In genomic region chr16:30354423-30355143, GRCh38 we compare ENCODE assay signal across 1 cellular context.
TF ChIP-seq lines count a peak whose summit lies in the region.

No MANE protein-coding gene starts in this region.

TF ChIP-seq in GM23338, 12 proteins besides CTCF, POLR2A, EP300 and RAD21 (continued from another document):
- TF ChIP-seq, protein P1, sequence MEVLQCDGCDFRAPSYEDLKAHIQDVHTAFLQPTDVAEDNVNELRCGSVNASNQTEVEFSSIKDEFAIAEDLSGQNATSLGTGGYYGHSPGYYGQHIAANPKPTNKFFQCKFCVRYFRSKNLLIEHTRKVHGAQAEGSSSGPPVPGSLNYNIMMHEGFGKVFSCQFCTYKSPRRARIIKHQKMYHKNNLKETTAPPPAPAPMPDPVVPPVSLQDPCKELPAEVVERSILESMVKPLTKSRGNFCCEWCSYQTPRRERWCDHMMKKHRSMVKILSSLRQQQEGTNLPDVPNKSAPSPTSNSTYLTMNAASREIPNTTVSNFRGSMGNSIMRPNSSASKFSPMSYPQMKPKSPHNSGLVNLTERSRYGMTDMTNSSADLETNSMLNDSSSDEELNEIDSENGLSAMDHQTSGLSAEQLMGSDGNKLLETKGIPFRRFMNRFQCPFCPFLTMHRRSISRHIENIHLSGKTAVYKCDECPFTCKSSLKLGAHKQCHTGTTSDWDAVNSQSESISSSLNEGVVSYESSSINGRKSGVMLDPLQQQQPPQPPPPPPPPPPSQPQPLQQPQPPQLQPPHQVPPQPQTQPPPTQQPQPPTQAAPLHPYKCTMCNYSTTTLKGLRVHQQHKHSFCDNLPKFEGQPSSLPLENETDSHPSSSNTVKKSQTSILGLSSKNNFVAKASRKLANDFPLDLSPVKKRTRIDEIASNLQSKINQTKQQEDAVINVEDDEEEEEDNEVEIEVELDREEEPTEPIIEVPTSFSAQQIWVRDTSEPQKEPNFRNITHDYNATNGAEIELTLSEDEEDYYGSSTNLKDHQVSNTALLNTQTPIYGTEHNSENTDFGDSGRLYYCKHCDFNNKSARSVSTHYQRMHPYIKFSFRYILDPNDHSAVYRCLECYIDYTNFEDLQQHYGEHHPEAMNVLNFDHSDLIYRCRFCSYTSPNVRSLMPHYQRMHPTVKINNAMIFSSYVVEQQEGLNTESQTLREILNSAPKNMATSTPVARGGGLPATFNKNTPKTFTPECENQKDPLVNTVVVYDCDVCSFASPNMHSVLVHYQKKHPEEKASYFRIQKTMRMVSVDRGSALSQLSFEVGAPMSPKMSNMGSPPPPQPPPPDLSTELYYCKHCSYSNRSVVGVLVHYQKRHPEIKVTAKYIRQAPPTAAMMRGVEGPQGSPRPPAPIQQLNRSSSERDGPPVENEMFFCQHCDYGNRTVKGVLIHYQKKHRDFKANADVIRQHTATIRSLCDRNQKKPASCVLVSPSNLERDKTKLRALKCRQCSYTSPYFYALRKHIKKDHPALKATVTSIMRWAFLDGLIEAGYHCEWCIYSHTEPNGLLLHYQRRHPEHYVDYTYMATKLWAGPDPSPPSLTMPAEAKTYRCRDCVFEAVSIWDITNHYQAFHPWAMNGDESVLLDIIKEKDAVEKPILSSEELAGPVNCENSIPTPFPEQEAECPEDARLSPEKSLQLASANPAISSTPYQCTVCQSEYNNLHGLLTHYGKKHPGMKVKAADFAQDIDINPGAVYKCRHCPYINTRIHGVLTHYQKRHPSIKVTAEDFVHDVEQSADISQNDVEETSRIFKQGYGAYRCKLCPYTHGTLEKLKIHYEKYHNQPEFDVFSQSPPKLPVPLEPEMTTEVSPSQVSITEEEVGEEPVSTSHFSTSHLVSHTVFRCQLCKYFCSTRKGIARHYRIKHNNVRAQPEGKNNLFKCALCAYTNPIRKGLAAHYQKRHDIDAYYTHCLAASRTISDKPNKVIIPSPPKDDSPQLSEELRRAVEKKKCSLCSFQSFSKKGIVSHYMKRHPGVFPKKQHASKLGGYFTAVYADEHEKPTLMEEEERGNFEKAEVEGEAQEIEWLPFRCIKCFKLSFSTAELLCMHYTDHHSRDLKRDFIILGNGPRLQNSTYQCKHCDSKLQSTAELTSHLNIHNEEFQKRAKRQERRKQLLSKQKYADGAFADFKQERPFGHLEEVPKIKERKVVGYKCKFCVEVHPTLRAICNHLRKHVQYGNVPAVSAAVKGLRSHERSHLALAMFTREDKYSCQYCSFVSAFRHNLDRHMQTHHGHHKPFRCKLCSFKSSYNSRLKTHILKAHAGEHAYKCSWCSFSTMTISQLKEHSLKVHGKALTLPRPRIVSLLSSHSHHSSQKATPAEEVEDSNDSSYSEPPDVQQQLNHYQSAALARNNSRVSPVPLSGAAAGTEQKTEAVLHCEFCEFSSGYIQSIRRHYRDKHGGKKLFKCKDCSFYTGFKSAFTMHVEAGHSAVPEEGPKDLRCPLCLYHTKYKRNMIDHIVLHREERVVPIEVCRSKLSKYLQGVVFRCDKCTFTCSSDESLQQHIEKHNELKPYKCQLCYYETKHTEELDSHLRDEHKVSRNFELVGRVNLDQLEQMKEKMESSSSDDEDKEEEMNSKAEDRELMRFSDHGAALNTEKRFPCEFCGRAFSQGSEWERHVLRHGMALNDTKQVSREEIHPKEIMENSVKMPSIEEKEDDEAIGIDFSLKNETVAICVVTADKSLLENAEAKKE (CRISPR knock-in tag; IDR thresholded peaks at IDR 0.05), result no peak
- TF ChIP-seq, protein P2, sequence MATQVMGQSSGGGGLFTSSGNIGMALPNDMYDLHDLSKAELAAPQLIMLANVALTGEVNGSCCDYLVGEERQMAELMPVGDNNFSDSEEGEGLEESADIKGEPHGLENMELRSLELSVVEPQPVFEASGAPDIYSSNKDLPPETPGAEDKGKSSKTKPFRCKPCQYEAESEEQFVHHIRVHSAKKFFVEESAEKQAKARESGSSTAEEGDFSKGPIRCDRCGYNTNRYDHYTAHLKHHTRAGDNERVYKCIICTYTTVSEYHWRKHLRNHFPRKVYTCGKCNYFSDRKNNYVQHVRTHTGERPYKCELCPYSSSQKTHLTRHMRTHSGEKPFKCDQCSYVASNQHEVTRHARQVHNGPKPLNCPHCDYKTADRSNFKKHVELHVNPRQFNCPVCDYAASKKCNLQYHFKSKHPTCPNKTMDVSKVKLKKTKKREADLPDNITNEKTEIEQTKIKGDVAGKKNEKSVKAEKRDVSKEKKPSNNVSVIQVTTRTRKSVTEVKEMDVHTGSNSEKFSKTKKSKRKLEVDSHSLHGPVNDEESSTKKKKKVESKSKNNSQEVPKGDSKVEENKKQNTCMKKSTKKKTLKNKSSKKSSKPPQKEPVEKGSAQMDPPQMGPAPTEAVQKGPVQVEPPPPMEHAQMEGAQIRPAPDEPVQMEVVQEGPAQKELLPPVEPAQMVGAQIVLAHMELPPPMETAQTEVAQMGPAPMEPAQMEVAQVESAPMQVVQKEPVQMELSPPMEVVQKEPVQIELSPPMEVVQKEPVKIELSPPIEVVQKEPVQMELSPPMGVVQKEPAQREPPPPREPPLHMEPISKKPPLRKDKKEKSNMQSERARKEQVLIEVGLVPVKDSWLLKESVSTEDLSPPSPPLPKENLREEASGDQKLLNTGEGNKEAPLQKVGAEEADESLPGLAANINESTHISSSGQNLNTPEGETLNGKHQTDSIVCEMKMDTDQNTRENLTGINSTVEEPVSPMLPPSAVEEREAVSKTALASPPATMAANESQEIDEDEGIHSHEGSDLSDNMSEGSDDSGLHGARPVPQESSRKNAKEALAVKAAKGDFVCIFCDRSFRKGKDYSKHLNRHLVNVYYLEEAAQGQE (IDR thresholded peaks at IDR 0.05; ENCODE audit: unreplicated experiment), result no peak
- TF ChIP-seq EZH2phosphoT487 (IDR thresholded peaks at IDR 0.05; ENCODE audit: unreplicated experiment), result no peak
